In genomic region chr12:44628180-44628579, GRCh38 we compare ENCODE assay signal across 15 cellular contexts.
DNase-seq lines count a peak whose midpoint lies in the region; TF ChIP-seq lines count a peak whose summit lies in the region.
"Had no signal": no experiment of that assay in that cellular context is flagged by ENCODE, and none has a peak within 500 bp of the region (broad histone marks: within the 10 kb centered on the region; RNA-seq: fewer than 3 reads in every experiment).

No MANE protein-coding gene starts in this region.

- H3K36me3 ChIP-seq in left ventricle myocardium inferior = no peaks in the 10 kb centered on the region

- no peaks in the 10 kb centered on the region for H3K9me3 Mint-ChIP-seq in activated naive CD8-positive, alpha-beta T cell treated with anti-CD3 and anti-CD28 coated beads for 36 hours
- H3K9me3 Mint-ChIP-seq: CD4-positive, alpha-beta T cell; GM23338 had no signal

- H3K4me3 ChIP-seq in left ventricle myocardium inferior = no peak overlapping the region
- H3K4me3 ChIP-seq: GM23338 had no signal

- no peak overlapping the region for H3K4me3 Mint-ChIP-seq in activated naive CD8-positive, alpha-beta T cell treated with anti-CD3 and anti-CD28 coated beads for 36 hours
- H3K4me3 Mint-ChIP-seq: CD4-positive, alpha-beta T cell; GM23338 had no signal

- no peaks in the 10 kb centered on the region for H3K27me3 Mint-ChIP-seq in activated naive CD8-positive, alpha-beta T cell treated with anti-CD3 and anti-CD28 coated beads for 36 hours
- H3K27me3 Mint-ChIP-seq: CD4-positive, alpha-beta T cell had no signal

- DNase-seq in NCI-H82 (lab: John Stamatoyannopoulos, UW) = peak; percentile 65
- DNase-seq in NCI-H82 treated with DMSO at 0.1 percent for 48 hours (lab: John Stamatoyannopoulos, UW; ENCODE audit: unreplicated experiment) = no peak
- peak; percentile 2 for DNase-seq in stimulated activated CD4-positive, alpha-beta T cell treated with anti-CD3 and anti-CD28 coated beads, Interleukin-1b, Interleukin-23, amount 100 ng/mL, for 48 hours
- DNase-seq in stimulated activated CD4-positive, alpha-beta T cell treated with anti-CD3 and anti-CD28 coated beads, Interleukin-4, amount 100 ng/mL, for 24 hours = no peak
- DNase-seq in activated naive CD8-positive, alpha-beta T cell treated with anti-CD3 and anti-CD28 coated beads for 36 hours = no peak
- DNase-seq in left ventricle myocardium inferior = no peak
- DNase-seq in stimulated activated naive CD4-positive, alpha-beta T cell treated with Interleukin-2 at 50 U/mL for 16 hours (lab: John Stamatoyannopoulos, UW) = no peak
- no peak for DNase-seq in NCI-H146 (lab: John Stamatoyannopoulos, UW)
- DNase-seq: 8988T; CD4-positive, alpha-beta T cell; NCI-H187 treated with DMSO at 0.1 percent for 48 hours; NCI-H526 had no signal

- no peaks in the 10 kb centered on the region for H3K27me3 ChIP-seq in left ventricle myocardium inferior (ENCODE audit: low read depth)

- H3K36me3 Mint-ChIP-seq in activated naive CD8-positive, alpha-beta T cell treated with anti-CD3 and anti-CD28 coated beads for 36 hours = peaks cover 38% of the 10 kb centered on the region

- H3K4me1 ChIP-seq in left ventricle myocardium inferior = no peaks in the 10 kb centered on the region

- H3K9me3 ChIP-seq in left ventricle myocardium inferior (replicated peaks) = no peaks in the 10 kb centered on the region

- intact Hi-C loops in left ventricle myocardium inferior (cut with micrococcal nuclease) = no loop called here

- H3K27ac Mint-ChIP-seq in activated naive CD8-positive, alpha-beta T cell treated with anti-CD3 and anti-CD28 coated beads for 36 hours = peak overlapping the region; percentile 54
- H3K27ac Mint-ChIP-seq: CD4-positive, alpha-beta T cell; GM23338 had no signal

- no peak overlapping the region for H3K27ac ChIP-seq in left ventricle myocardium inferior (replicated peaks)
- H3K27ac ChIP-seq: HL-60, KMS-11 had no signal

- peaks cover 30% of the 10 kb centered on the region for H3K4me1 Mint-ChIP-seq in activated naive CD8-positive, alpha-beta T cell treated with anti-CD3 and anti-CD28 coated beads for 36 hours

- TF ChIP-seq CTCF in left ventricle myocardium inferior (IDR thresholded peaks at IDR 0.05; ENCODE audit: borderline replicate concordance) = no peak

Comparison
In these comparisons a context has a peak if more than half of its experiments do, and no peak if none do; other contexts are left out.
1. DNase-seq: peak in NCI-H82 (single experiment) and stimulated activated CD4-positive, alpha-beta T cell treated with anti-CD3 and anti-CD28 coated beads, Interleukin-1b, Interleukin-23, amount 100 ng/mL, for 48 hours (single experiment); none in NCI-H82 treated with DMSO at 0.1 percent for 48 hours (single experiment), stimulated activated CD4-positive, alpha-beta T cell treated with anti-CD3 and anti-CD28 coated beads, Interleukin-4, amount 100 ng/mL, for 24 hours (single experiment), activated naive CD8-positive, alpha-beta T cell treated with anti-CD3 and anti-CD28 coated beads for 36 hours (single experiment), left ventricle myocardium inferior (single experiment), stimulated activated naive CD4-positive, alpha-beta T cell treated with Interleukin-2 at 50 U/mL for 16 hours (single experiment) and NCI-H146 (single experiment).